In genomic region chr1:176206006-176206960, GRCh38 we compare ENCODE assay signal across 1 cellular context.
TF ChIP-seq lines count a peak whose summit lies in the region.

No MANE protein-coding gene starts in this region.

TF ChIP-seq in K562, 482 proteins besides CTCF, POLR2A, EP300 and RAD21 (continued from another document and continues in another):
- TF ChIP-seq HNRNPLL (IDR thresholded peaks at IDR 0.05; ENCODE audit: low read depth, low read length, poor library complexity, severe bottlenecking) (no peak), ELF1 (tag; IDR thresholded peaks at IDR 0.05) (no peak; the same call in 1 of the 2 replicates), SAFB (IDR thresholded peaks at IDR 0.05; ENCODE audit: borderline replicate concordance, low read depth, low read length) (no peak), SREBF2 (CRISPR knock-in tag; IDR thresholded peaks at IDR 0.05) (no peak), MTA2 (IDR thresholded peaks at IDR 0.05; ENCODE audit: low read depth) (no peak), ZNF324 (CRISPR knock-in tag; IDR thresholded peaks at IDR 0.05) (no peak), ZNF77 (CRISPR knock-in tag; IDR thresholded peaks at IDR 0.05) (no peak), PPARD (CRISPR knock-in tag; IDR thresholded peaks at IDR 0.05) (no peak), PHF8 (IDR thresholded peaks at IDR 0.05; ENCODE audit: borderline replicate concordance, low read length) (no peak), ETV1 (tag; conservative IDR thresholded peaks at IDR 0.05; ENCODE audit: low read depth) (no peak), BCL6 (CRISPR knock-in tag; IDR thresholded peaks at IDR 0.05) (no peak), FOXJ3 (CRISPR knock-in tag; IDR thresholded peaks at IDR 0.05) (no peak), PHTF2 (CRISPR knock-in tag; IDR thresholded peaks at IDR 0.05) (no peak), SPI1 (IDR thresholded peaks at IDR 0.05; ENCODE audit: borderline replicate concordance, low read depth, low read length) (no peak), ZNF76 (CRISPR knock-in tag; IDR thresholded peaks at IDR 0.05; ENCODE audit: borderline replicate concordance) (no peak), PHF21A (IDR thresholded peaks at IDR 0.05; ENCODE audit: borderline replicate concordance, low read depth) (peak; percentile 32; the same call in 1 of the 2 replicates), PCBP2 (IDR thresholded peaks at IDR 0.05; ENCODE audit: low read depth, low read length, poor library complexity, severe bottlenecking) (no peak), BACH1 (tag; IDR thresholded peaks at IDR 0.05) (no peak), ZNF134 (CRISPR knock-in tag; conservative IDR thresholded peaks at IDR 0.05) (no peak), CBFA2T2 (conservative IDR thresholded peaks at IDR 0.05) (no peak), HNRNPL (IDR thresholded peaks at IDR 0.05; ENCODE audit: low read depth, low read length) (no peak), CREB5 (CRISPR knock-in tag; IDR thresholded peaks at IDR 0.05) (no peak), NONO (IDR thresholded peaks at IDR 0.05; ENCODE audit: low read depth in 2 of 2, low read length in 1 of 2) (peak in 1 of 2 experiments; percentile 53; a peak in 1 of 4 replicates), POLR3G (IDR thresholded peaks at IDR 0.05; ENCODE audit: extremely low read depth, insufficient read length, insufficient replicate concordance) (no peak), CBX5 (IDR thresholded peaks at IDR 0.05; ENCODE audit: borderline replicate concordance, low read depth) (no peak), NBN (IDR thresholded peaks at IDR 0.05; ENCODE audit: low read depth) (peak; percentile 57; the same call in 1 of the 2 replicates), ZNF699 (CRISPR knock-in tag; IDR thresholded peaks at IDR 0.05; ENCODE audit: insufficient replicate concordance) (no peak), ASH1L (IDR thresholded peaks at IDR 0.05; ENCODE audit: borderline replicate concordance, low read depth, partially characterized antibody) (no peak), TCFL5 (CRISPR knock-in tag; conservative IDR thresholded peaks at IDR 0.05) (no peak), LARP7 (IDR thresholded peaks at IDR 0.05) (0 out of 2 replicates have a peak, but pooled peaks have one; percentile 32), HNRNPUL1 (IDR thresholded peaks at IDR 0.05; ENCODE audit: low read length) (no peak), ZNF165 (CRISPR knock-in tag; IDR thresholded peaks at IDR 0.05; ENCODE audit: borderline replicate concordance) (no peak), DDX20 (tag; IDR thresholded peaks at IDR 0.05; ENCODE audit: low read depth) (no peak), SRSF9 (IDR thresholded peaks at IDR 0.05; ENCODE audit: borderline replicate concordance, low read depth, low read length) (no peak), ADNP (tag; IDR thresholded peaks at IDR 0.05) (no peak), L3MBTL2 (IDR thresholded peaks at IDR 0.05) (no peak), TAF1 (IDR thresholded peaks at IDR 0.05; ENCODE audit: control insufficient read depth, extremely low read depth, insufficient read depth, low read length, severe bottlenecking) (peak; percentile 44), RB1 (IDR thresholded peaks at IDR 0.05; ENCODE audit: low read depth) (peak; percentile 48), SAFB2 (IDR thresholded peaks at IDR 0.05; ENCODE audit: borderline replicate concordance, low read depth, low read length, severe bottlenecking) (no peak), MECOM (CRISPR knock-in tag; IDR thresholded peaks at IDR 0.05) (no peak), RBM22 (IDR thresholded peaks at IDR 0.05; ENCODE audit: low read depth, low read length, poor library complexity, severe bottlenecking) (no peak), UBTF (IDR thresholded peaks at IDR 0.05; ENCODE audit: borderline replicate concordance in 1 of 2, low read depth in 2 of 2, low read length in 2 of 2) (peak; percentile 83 to 97), KDM2B (CRISPR knock-in tag; IDR thresholded peaks at IDR 0.05) (no peak; the same call in 1 of the 2 replicates), KAT7 (CRISPR knock-in tag; IDR thresholded peaks at IDR 0.05; ENCODE audit: borderline replicate concordance) (peak; percentile 75; the same call in 1 of the 2 replicates), XRCC3 (IDR thresholded peaks at IDR 0.05) (no peak), KLF13 (tag; IDR thresholded peaks at IDR 0.05; ENCODE audit: borderline replicate concordance, low read depth) (no peak), THAP7 (CRISPR knock-in tag; IDR thresholded peaks at IDR 0.05) (no peak), ESRRA (IDR thresholded peaks at IDR 0.05; ENCODE audit: borderline replicate concordance, low read depth) (no peak), ZNF511 (CRISPR knock-in tag; IDR thresholded peaks at IDR 0.05) (no peak), WHSC1 (IDR thresholded peaks at IDR 0.05; ENCODE audit: low read length) (no peak), POU5F1 (IDR thresholded peaks at IDR 0.05; ENCODE audit: borderline replicate concordance, low read depth, low read length, partially characterized antibody) (no peak), CTBP1 (IDR thresholded peaks at IDR 0.05; ENCODE audit: borderline replicate concordance) (no peak), MAFF (IDR thresholded peaks at IDR 0.05; ENCODE audit: low read length) (no peak), ARID3A (IDR thresholded peaks at IDR 0.05; ENCODE audit: borderline replicate concordance, low read depth, low read length) (no peak), CC2D1A (IDR thresholded peaks at IDR 0.05) (no peak), BDP1 (IDR thresholded peaks at IDR 0.05; ENCODE audit: insufficient read depth, insufficient read length) (no peak)
- TF ChIP-seq, protein P1, sequence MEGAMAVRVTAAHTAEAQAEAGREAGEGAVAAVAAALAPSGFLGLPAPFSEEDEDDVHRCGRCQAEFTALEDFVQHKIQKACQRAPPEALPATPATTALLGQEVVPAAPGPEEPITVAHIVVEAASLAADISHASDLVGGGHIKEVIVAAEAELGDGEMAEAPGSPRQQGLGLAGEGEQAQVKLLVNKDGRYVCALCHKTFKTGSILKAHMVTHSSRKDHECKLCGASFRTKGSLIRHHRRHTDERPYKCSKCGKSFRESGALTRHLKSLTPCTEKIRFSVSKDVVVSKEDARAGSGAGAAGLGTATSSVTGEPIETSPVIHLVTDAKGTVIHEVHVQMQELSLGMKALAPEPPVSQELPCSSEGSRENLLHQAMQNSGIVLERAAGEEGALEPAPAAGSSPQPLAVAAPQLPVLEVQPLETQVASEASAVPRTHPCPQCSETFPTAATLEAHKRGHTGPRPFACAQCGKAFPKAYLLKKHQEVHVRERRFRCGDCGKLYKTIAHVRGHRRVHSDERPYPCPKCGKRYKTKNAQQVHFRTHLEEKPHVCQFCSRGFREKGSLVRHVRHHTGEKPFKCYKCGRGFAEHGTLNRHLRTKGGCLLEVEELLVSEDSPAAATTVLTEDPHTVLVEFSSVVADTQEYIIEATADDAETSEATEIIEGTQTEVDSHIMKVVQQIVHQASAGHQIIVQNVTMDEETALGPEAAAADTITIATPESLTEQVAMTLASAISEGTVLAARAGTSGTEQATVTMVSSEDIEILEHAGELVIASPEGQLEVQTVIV (CRISPR knock-in tag; IDR thresholded peaks at IDR 0.05; ENCODE audit: borderline replicate concordance), result no peak
- TF ChIP-seq, protein P2, sequence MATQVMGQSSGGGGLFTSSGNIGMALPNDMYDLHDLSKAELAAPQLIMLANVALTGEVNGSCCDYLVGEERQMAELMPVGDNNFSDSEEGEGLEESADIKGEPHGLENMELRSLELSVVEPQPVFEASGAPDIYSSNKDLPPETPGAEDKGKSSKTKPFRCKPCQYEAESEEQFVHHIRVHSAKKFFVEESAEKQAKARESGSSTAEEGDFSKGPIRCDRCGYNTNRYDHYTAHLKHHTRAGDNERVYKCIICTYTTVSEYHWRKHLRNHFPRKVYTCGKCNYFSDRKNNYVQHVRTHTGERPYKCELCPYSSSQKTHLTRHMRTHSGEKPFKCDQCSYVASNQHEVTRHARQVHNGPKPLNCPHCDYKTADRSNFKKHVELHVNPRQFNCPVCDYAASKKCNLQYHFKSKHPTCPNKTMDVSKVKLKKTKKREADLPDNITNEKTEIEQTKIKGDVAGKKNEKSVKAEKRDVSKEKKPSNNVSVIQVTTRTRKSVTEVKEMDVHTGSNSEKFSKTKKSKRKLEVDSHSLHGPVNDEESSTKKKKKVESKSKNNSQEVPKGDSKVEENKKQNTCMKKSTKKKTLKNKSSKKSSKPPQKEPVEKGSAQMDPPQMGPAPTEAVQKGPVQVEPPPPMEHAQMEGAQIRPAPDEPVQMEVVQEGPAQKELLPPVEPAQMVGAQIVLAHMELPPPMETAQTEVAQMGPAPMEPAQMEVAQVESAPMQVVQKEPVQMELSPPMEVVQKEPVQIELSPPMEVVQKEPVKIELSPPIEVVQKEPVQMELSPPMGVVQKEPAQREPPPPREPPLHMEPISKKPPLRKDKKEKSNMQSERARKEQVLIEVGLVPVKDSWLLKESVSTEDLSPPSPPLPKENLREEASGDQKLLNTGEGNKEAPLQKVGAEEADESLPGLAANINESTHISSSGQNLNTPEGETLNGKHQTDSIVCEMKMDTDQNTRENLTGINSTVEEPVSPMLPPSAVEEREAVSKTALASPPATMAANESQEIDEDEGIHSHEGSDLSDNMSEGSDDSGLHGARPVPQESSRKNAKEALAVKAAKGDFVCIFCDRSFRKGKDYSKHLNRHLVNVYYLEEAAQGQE (CRISPR knock-in tag; IDR thresholded peaks at IDR 0.05; ENCODE audit: low read depth), result no peak
- TF ChIP-seq, protein P3, sequence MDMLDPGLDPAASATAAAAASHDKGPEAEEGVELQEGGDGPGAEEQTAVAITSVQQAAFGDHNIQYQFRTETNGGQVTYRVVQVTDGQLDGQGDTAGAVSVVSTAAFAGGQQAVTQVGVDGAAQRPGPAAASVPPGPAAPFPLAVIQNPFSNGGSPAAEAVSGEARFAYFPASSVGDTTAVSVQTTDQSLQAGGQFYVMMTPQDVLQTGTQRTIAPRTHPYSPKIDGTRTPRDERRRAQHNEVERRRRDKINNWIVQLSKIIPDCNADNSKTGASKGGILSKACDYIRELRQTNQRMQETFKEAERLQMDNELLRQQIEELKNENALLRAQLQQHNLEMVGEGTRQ (CRISPR knock-in tag; IDR thresholded peaks at IDR 0.05), result no peak
- TF ChIP-seq, protein P4, sequence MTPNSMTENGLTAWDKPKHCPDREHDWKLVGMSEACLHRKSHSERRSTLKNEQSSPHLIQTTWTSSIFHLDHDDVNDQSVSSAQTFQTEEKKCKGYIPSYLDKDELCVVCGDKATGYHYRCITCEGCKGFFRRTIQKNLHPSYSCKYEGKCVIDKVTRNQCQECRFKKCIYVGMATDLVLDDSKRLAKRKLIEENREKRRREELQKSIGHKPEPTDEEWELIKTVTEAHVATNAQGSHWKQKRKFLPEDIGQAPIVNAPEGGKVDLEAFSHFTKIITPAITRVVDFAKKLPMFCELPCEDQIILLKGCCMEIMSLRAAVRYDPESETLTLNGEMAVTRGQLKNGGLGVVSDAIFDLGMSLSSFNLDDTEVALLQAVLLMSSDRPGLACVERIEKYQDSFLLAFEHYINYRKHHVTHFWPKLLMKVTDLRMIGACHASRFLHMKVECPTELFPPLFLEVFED (CRISPR knock-in tag; conservative IDR thresholded peaks at IDR 0.05), result 0 out of 2 replicates have a peak, but pooled peaks have one; percentile 70
